In the genomic region with DNA sequence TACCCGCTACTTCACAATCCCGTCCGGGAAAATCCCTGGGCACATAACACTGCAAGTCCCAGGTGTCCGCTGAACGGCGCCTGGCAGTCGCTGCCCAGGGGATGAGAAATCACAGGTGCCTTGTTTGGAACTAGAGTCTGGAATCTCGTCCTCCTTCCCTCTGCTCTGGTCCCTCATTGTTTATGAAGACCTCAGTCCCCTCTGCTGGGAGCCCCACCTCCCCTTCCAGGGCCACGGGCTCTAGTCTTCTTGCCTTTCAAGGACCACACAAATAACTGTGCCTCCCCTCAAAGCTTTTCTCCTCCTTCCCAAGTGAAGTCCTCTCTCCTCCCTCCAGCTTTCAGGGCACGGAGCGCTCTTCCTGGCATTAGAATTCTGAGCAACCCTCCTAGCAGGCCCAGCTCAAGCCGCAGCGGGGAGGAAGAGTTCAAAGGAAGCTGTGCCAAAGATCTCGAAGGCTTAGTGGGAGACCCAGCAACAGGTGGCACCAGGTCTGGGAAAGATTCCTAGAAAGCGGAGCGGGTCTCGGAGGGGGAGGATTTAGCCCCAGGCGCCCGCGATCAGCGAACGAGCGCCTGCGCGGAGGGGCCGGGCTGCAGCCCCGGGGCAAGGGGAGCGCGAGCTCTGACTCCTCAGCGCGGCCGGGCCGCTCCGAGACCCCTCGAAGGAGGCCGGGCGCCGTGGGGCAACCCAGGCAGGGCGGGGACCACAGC, we compare ENCODE assay signal across 8 cellular contexts. TPM values are rescaled to one million over a fixed set of nuclear protein-coding genes. Genes with fewer than 3 reads are reported as not detected.
DNase-seq lines count a peak whose midpoint lies in the region; ATAC-seq and TF ChIP-seq lines count a peak whose summit lies in the region.
"Not testable (repeated sequence)": the region's sequence is repeated elsewhere in the genome, so short reads cannot be mapped to it uniquely, and the experiment has no call there.

No MANE protein-coding gene starts in this region.

- POLR2A ChIA-PET in T-cell (lab: Charles Lee), result interaction anchor here (0.8 to 0.9 kb wide), 2 partner anchors 29 to 30 kb away, joined by 3 read pairs; no protein-coding TSS in a partner anchor

- not testable (repeated sequence) for H4K20me1 ChIP-seq in KMS-11 (ENCODE audit: insufficient read depth)

- H3K27ac Mint-ChIP-seq in T-cell, result peak overlapping the region; percentile 82 to 90

- H3K4me3 ChIP-seq in KMS-11 (IDR thresholded peaks at IDR 0.05; ENCODE audit: insufficient read depth, low read depth, low read length), result not testable (repeated sequence)
- H3K4me3 ChIP-seq in neutrophil (ENCODE audit: low read depth in 1 of 2, low read length in 1 of 2) (peak overlapping the region; percentile 86 to 92), thoracic aorta (peak overlapping the region; percentile 98)

- H3K9ac ChIP-seq in ES-I3 (ENCODE audit: low read depth, low read length), result peak overlapping the region; percentile 86
- peak overlapping the region; percentile 65; the same call in 1 of the 2 replicates for H3K9ac ChIP-seq in KMS-11

- H3K27me3 Mint-ChIP-seq in T-cell, result not testable (repeated sequence)

- not testable (repeated sequence) for H3K36me3 ChIP-seq in ES-I3 (ENCODE audit: insufficient read depth, low read length); KMS-11 (ENCODE audit: insufficient read depth); neutrophil; thoracic aorta

- CTCF ChIA-PET in T-cell (lab: Charles Lee), result interaction anchor here in 1 of 2 donors (0.5 to 2.8 kb wide), 9 partner anchors 8 to 265 kb away, joined by 3 to 30 read pairs (median 3); partner anchors contain the start of genes CFDP1 and TMEM231

- H3K4me2 ChIP-seq in KMS-11, result peak overlapping the region; percentile 58

- DNase-seq in HCEC 1CT (peak; percentile 12), T-cell (peak in 9 of 34 experiments; percentile 1 to 27 (median 14)), astrocyte of the hippocampus (ENCODE audit: low read depth, low spot score) (peak; percentile 68)
- not testable (repeated sequence) for DNase-seq in left cardiac atrium; thoracic aorta (ENCODE audit: low spot score)

- H3K4me1 ChIP-seq in ES-I3 (ENCODE audit: insufficient read depth, low read length), result not testable (repeated sequence)
- peaks cover 14% of the 10 kb centered on the region for H3K4me1 ChIP-seq in KMS-11 (ENCODE audit: low read depth, poor library complexity, severe bottlenecking)
- peaks cover 12 to 16% of the 10 kb centered on the region in 2 experiments for H3K4me1 ChIP-seq in neutrophil (ENCODE audit: control insufficient read depth in 1 of 2, insufficient read depth in 1 of 2, low read depth in 1 of 2, low read length in 1 of 2)
- H3K4me1 ChIP-seq in thoracic aorta (ENCODE audit: control insufficient read depth in 1 of 2, low read depth in 2 of 2), result peaks cover 12 to 22% of the 10 kb centered on the region in 2 donors

- H3K79me2 ChIP-seq in KMS-11 (ENCODE audit: insufficient read depth, low read depth), result peaks cover 41% of the 10 kb centered on the region

- H3K36me3 Mint-ChIP-seq in T-cell, result not testable (repeated sequence)

- not testable (repeated sequence) for H3K9me3 ChIP-seq in ES-I3 (ENCODE audit: control insufficient read depth, insufficient read depth, low read length); neutrophil; thoracic aorta

- TF ChIP-seq CTCF in KMS-11 (conservative IDR thresholded peaks at IDR 0.05; ENCODE audit: low read depth, low read length); neutrophil (IDR thresholded peaks at IDR 0.05); thoracic aorta (IDR thresholded peaks at IDR 0.05): not testable (repeated sequence)

- H3K27me3 ChIP-seq in KMS-11 (ENCODE audit: insufficient read depth, low read depth); neutrophil; thoracic aorta (replicated peaks; ENCODE audit: insufficient read depth): not testable (repeated sequence)

- H3K27ac ChIP-seq in KMS-11, result peak overlapping the region; percentile 58; the same call in 1 of the 2 replicates
- H3K27ac ChIP-seq in neutrophil, result peak overlapping the region; percentile 97
- H3K27ac ChIP-seq in thoracic aorta, result peak overlapping the region; percentile 80 to 90

- intact Hi-C loops in left cardiac atrium (cut with DNase I), result not testable (repeated sequence)

- peak in 3 of 4 experiments; percentile 0 to 6 (median 1) for ATAC-seq in T-cell (replicated peaks in 1 of 4)
- ATAC-seq in left cardiac atrium, result peak; percentile 27 to 49
- not testable (repeated sequence) for ATAC-seq in thoracic aorta (ENCODE audit: insufficient number of reproducible peaks, low FRiP score, low read depth)

- H3K4me3 Mint-ChIP-seq in T-cell, result peak overlapping the region; percentile 82 to 93 (median 82)

- H3K9me3 Mint-ChIP-seq in T-cell, result not testable (repeated sequence)

- H3K4me1 Mint-ChIP-seq in T-cell, result peaks cover 50 to 58% (median 53%) of the 10 kb centered on the region in 3 donors

- peak overlapping the region; percentile 89 for H2AFZ ChIP-seq in KMS-11 (ENCODE audit: low read depth)

RNA-seq across cellular contexts. Expression of gene TMEM170A, which starts 0.9 kb away (rescaled TPM):
- total RNA-seq in T-cell (10 to 100 TPM; 37.7 to 45.8 (median 41.9) TPM), left cardiac atrium (10 to 100 TPM in 1 of 2 donors, 1 to 10 TPM in 1; 10.0 to 12.2 TPM), thoracic aorta (10 to 100 TPM; 11.6 to 29.6 TPM)

RNA-seq across cellular contexts. Expression of gene CFDP1, which starts 30.3 kb away (rescaled TPM):
- 10 to 100 TPM; 30.8 to 36.5 (median 34.2) TPM for total RNA-seq in T-cell
- total RNA-seq in left cardiac atrium, result 10 to 100 TPM; 31.3 to 32.7 TPM
- 10 to 100 TPM; 31.1 to 84.7 TPM for total RNA-seq in thoracic aorta

RNA-seq across cellular contexts. Expression of gene CHST6, which starts 31.7 kb away (rescaled TPM):
- total RNA-seq in T-cell (under 1 TPM in 2 of 5 donors, not detected in 3; 0.15 to 0.16 TPM), left cardiac atrium (1 to 10 TPM; 4.4 to 4.6 TPM), thoracic aorta (1 to 10 TPM; 7.7 to 8.3 TPM)

Comparison
In these comparisons a context has a peak if more than half of its experiments do, and no peak if none do; other contexts are left out.
1. RNA of gene CHST6, which starts 31.7 kb away (total RNA-seq): 7.7 to 8.3 TPM in thoracic aorta and 4.4 to 4.6 TPM in left cardiac atrium; 0.15 to 0.16 TPM in T-cell; every median in the first group is over 4 times any median in the second.
2. Peak in every context shown above with its lines, with median percentiles within 50 percentile points of each other: H3K27ac ChIP-seq.